ENCODE assay signal across 8 cellular contexts in genomic region chr5:134561871-134562296, GRCh38. TPM values are rescaled to one million over a fixed set of nuclear protein-coding genes. Genes with fewer than 3 reads are reported as not detected.
DNase-seq lines count a peak whose midpoint lies in the region; ATAC-seq and TF ChIP-seq lines count a peak whose summit lies in the region.

No MANE protein-coding gene starts in this region.

- H3K9me3 ChIP-seq in thoracic aorta: no peaks in the 10 kb centered on the region

- H3K36me3 Mint-ChIP-seq in activated T-cell treated with anti-CD3 and anti-CD28 coated beads, Interleukin-2, amount 50 U/mL, for 72 hours (ENCODE audit: insufficient read depth in 2 of 2): peaks cover 5 to 16% of the 10 kb centered on the region in 2 donors

- no peak overlapping the region for H3K4me3 ChIP-seq in thoracic aorta

- peaks cover 76% of the 10 kb centered on the region for H3K36me3 ChIP-seq in thoracic aorta

- no peaks in the 10 kb centered on the region for H3K27me3 Mint-ChIP-seq in activated T-cell treated with anti-CD3 and anti-CD28 coated beads, Interleukin-2, amount 50 U/mL, for 72 hours (ENCODE audit: low read depth)

- CTCF ChIA-PET in RWPE1 (lab: Yijun Ruan, JAX): interaction anchor here (0.6 to 1.0 kb wide), 5 partner anchors 16 to 410 kb away, joined by 3 to 4 read pairs (median 3); no protein-coding TSS in a partner anchor

- H3K27ac Mint-ChIP-seq in activated T-cell treated with anti-CD3 and anti-CD28 coated beads, Interleukin-2, amount 50 U/mL, for 72 hours: peak overlapping the region; percentile 42

- peaks cover 2% of the 10 kb centered on the region for H3K4me1 Mint-ChIP-seq in activated T-cell treated with anti-CD3 and anti-CD28 coated beads, Interleukin-2, amount 50 U/mL, for 72 hours (ENCODE audit: low read depth)

- no peak for ATAC-seq in activated T-cell treated with anti-CD3 and anti-CD28 coated beads, Interleukin-2, amount 50 U/mL, for 72 hours (replicated peaks in 1 of 2)
- ATAC-seq in thoracic aorta (ENCODE audit: insufficient number of reproducible peaks, low FRiP score, low read depth) (no peak), GM21576 (IDR thresholded peaks at IDR 0.05; ENCODE audit: unreplicated experiment) (no peak), GM21737 (IDR thresholded peaks at IDR 0.05; ENCODE audit: unreplicated experiment) (no peak)

- no peak for DNase-seq in activated T-cell treated with anti-CD3 and anti-CD28 coated beads, Interleukin-2, amount 50 U/mL, for 72 hours
- DNase-seq in activated T-cell treated with anti-CD3 and anti-CD28 coated beads, Interleukin-2, amount 50 U/mL, for 1 hour: no peak
- no peak for DNase-seq in RWPE1 (ENCODE audit: low spot score)
- peak; percentile 94 for DNase-seq in glomerular endothelial cell (ENCODE audit: extremely low read depth, low read depth, low spot score)
- no peak for DNase-seq in thoracic aorta (ENCODE audit: low spot score)
- DNase-seq in NCI-H2171 (lab: John Stamatoyannopoulos, UW): no peak

- H3K9me3 Mint-ChIP-seq in activated T-cell treated with anti-CD3 and anti-CD28 coated beads, Interleukin-2, amount 50 U/mL, for 72 hours: no peaks in the 10 kb centered on the region

- peaks cover 7 to 10% of the 10 kb centered on the region in 2 donors for H3K4me1 ChIP-seq in thoracic aorta (ENCODE audit: control insufficient read depth in 1 of 2, low read depth in 2 of 2)

- no peak; the same call in 1 of the 2 replicates for TF ChIP-seq CTCF in RWPE1 (conservative IDR thresholded peaks at IDR 0.05; ENCODE audit: low read depth)
- peak; percentile 10 for TF ChIP-seq CTCF in thoracic aorta (IDR thresholded peaks at IDR 0.05)

- no peak overlapping the region for H3K4me3 Mint-ChIP-seq in activated T-cell treated with anti-CD3 and anti-CD28 coated beads, Interleukin-2, amount 50 U/mL, for 72 hours

- POLR2A ChIA-PET in RWPE1 (lab: Yijun Ruan, JAX; ENCODE audit: low non-redundant PET): no interaction called here

- H3K27me3 ChIP-seq in thoracic aorta (replicated peaks; ENCODE audit: insufficient read depth): no peaks in the 10 kb centered on the region

- H3K27ac ChIP-seq in RWPE1 (peak overlapping the region; percentile 21), thoracic aorta (peak overlapping the region in 1 of 2 donors; percentile 11)

RNA-seq across cellular contexts. Expression of gene JADE2, which starts 36.4 kb away (rescaled TPM):
- 10 to 100 TPM; 87.0 to 88.8 TPM for total RNA-seq in activated T-cell treated with anti-CD3 and anti-CD28 coated beads, Interleukin-2, amount 50 U/mL, for 72 hours
- total RNA-seq in glomerular endothelial cell: 14.5 and 24.7 TPM in 2 replicates
- 10 to 100 TPM; 54.0 to 81.3 TPM for total RNA-seq in thoracic aorta
